ENCODE assay signal across 1 cellular context in the genomic region with DNA sequence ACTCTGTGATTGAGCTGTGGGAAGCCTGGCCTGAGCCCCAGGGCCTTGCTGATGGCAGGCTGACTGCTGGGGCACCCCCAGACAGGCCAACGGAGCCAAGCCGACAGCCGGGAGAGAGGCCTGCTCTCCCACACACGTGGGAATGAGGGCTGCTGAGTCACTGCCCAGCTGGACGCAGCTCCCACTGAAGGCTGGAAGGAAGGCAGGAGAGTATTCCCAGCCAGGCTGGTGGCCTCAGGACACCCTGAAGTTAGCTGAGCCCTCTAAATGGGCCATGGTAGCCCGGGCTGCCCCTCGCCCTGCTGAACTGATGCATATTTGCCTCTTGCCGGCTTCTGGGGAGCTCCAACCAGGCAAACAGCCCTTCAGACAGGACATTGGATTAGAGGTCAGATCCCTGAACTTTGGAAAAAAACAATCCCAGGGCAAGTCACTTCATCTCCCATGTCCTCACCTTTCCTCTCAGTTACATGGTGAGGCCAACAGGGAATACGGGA.
TF ChIP-seq lines count a peak whose summit lies in the region.

No MANE protein-coding gene starts in this region.

TF ChIP-seq in HCT116, 20 proteins besides CTCF, POLR2A, EP300 and RAD21 (continued from another document):
- TF ChIP-seq, protein P1, sequence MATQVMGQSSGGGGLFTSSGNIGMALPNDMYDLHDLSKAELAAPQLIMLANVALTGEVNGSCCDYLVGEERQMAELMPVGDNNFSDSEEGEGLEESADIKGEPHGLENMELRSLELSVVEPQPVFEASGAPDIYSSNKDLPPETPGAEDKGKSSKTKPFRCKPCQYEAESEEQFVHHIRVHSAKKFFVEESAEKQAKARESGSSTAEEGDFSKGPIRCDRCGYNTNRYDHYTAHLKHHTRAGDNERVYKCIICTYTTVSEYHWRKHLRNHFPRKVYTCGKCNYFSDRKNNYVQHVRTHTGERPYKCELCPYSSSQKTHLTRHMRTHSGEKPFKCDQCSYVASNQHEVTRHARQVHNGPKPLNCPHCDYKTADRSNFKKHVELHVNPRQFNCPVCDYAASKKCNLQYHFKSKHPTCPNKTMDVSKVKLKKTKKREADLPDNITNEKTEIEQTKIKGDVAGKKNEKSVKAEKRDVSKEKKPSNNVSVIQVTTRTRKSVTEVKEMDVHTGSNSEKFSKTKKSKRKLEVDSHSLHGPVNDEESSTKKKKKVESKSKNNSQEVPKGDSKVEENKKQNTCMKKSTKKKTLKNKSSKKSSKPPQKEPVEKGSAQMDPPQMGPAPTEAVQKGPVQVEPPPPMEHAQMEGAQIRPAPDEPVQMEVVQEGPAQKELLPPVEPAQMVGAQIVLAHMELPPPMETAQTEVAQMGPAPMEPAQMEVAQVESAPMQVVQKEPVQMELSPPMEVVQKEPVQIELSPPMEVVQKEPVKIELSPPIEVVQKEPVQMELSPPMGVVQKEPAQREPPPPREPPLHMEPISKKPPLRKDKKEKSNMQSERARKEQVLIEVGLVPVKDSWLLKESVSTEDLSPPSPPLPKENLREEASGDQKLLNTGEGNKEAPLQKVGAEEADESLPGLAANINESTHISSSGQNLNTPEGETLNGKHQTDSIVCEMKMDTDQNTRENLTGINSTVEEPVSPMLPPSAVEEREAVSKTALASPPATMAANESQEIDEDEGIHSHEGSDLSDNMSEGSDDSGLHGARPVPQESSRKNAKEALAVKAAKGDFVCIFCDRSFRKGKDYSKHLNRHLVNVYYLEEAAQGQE (IDR thresholded peaks at IDR 0.05; ENCODE audit: low read depth): no peak
- no peak for TF ChIP-seq EZH2phosphoT487 (IDR thresholded peaks at IDR 0.05; ENCODE audit: borderline replicate concordance)
- no peak for TF ChIP-seq SRF (IDR thresholded peaks at IDR 0.05; ENCODE audit: low read depth)
- no peak for TF ChIP-seq POLR2AphosphoS5 (IDR thresholded peaks at IDR 0.05; ENCODE audit: low read depth, low read length)
- TF ChIP-seq, protein P2, sequence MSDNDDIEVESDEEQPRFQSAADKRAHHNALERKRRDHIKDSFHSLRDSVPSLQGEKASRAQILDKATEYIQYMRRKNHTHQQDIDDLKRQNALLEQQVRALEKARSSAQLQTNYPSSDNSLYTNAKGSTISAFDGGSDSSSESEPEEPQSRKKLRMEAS (IDR thresholded peaks at IDR 0.05): no peak
- no peak for TF ChIP-seq ZFX (IDR thresholded peaks at IDR 0.05)
